Comparison of ENCODE assay signal across 8 cellular contexts in genomic region chr10:117216611-117217195, GRCh38. TPM values are rescaled to one million over a fixed set of nuclear protein-coding genes. Genes with fewer than 3 reads are reported as not detected.
DNase-seq lines count a peak whose midpoint lies in the region; TF ChIP-seq lines count a peak whose summit lies in the region.

No MANE protein-coding gene starts in this region.

- TF ChIP-seq CTCF in GM12801 (IDR thresholded peaks at IDR 0.05; ENCODE audit: extremely low read depth, insufficient read length) (peak; percentile 83), HEK293 (tag by site-specific recombination; IDR thresholded peaks at IDR 0.05) (peak; percentile 100), WERI-Rb-1 (IDR thresholded peaks at IDR 0.05; ENCODE audit: low read depth, low read length) (peak; percentile 100), mammary epithelial cell (conservative IDR thresholded peaks at IDR 0.05 in 1 of 2, IDR thresholded peaks at IDR 0.05 in 1 of 2; ENCODE audit: extremely low read depth in 1 of 2, insufficient read depth in 1 of 2, low read depth in 1 of 2, low read length in 2 of 2) (peak; percentile 85 to 100)

- no peaks in the 10 kb centered on the region for H3K9me3 ChIP-seq in HEK293 (ENCODE audit: control insufficient read depth, insufficient read depth, low read depth, low read length)
- H3K9me3 ChIP-seq in WERI-Rb-1 (ENCODE audit: severe bottlenecking): peaks cover 12% of the 10 kb centered on the region
- H3K9me3 ChIP-seq in mammary epithelial cell (replicated peaks; ENCODE audit: insufficient read depth, low read length): no peaks in the 10 kb centered on the region

- H3K36me3 ChIP-seq in HEK293 (ENCODE audit: control insufficient read depth in 2 of 2, insufficient read depth in 1 of 2, low read length in 2 of 2) (no peaks in the 10 kb centered on the region), WERI-Rb-1 (no peaks in the 10 kb centered on the region), mammary epithelial cell (ENCODE audit: insufficient read depth, low read length) (no peaks in the 10 kb centered on the region)

- H3K4me1 ChIP-seq in HEK293 (ENCODE audit: control insufficient read depth, insufficient read depth, low read length): peaks cover 3% of the 10 kb centered on the region; the same call in 1 of the 2 replicates
- peaks cover 18% of the 10 kb centered on the region for H3K4me1 ChIP-seq in mammary epithelial cell (ENCODE audit: insufficient read depth, low read length)

- H2AFZ ChIP-seq in mammary epithelial cell (ENCODE audit: low read depth, low read length): peak overlapping the region; percentile 97

- no peaks in the 10 kb centered on the region for H3K79me2 ChIP-seq in mammary epithelial cell (ENCODE audit: insufficient read depth, low read length)

- intact Hi-C loops in mammary epithelial cell (cut with micrococcal nuclease): loop anchor here (1.0 to 10.0 kb wide), 4 partner anchors 104 to 1028 kb away; partner anchors contain the start of gene PDZD8

- BruUV-seq in mammary epithelial cell (replicated peaks; lab: Mats Ljungman, UMichigan): no TSS peak

- DNase-seq in NAMALWA (ENCODE audit: low spot score): peak; percentile 64
- peak; percentile 77 for DNase-seq in WERI-Rb-1
- peak; percentile 59 for DNase-seq in mammary epithelial cell
- peak; percentile 63 for DNase-seq in inferior parietal cortex (ENCODE audit: extremely low spot score)
- peak; percentile 41 to 62 for DNase-seq in stimulated activated CD4-positive, alpha-beta T cell treated with anti-CD3 and anti-CD28 coated beads, Interleukin-12 subunit alpha, Interleukin-12 subunit beta, amount 100 ng/mL, for 24 hours (ENCODE audit: low read depth in 2 of 2)
- DNase-seq in cortex of kidney (lab: John Stamatoyannopoulos, UW): no peak

- in situ Hi-C loops in mammary epithelial cell (cut with MboI; ENCODE audit: low sequenced_read_pairs in 2 of 2): loop anchor here in 1 of 2 donors (5.0 to 25.0 kb wide), 2 partner anchors 101 to 1021 kb away; no protein-coding TSS in a partner anchor

- H3K27ac ChIP-seq in HEK293 (ENCODE audit: extremely low read depth, low read depth, low read length) (peak overlapping the region; percentile 34; the same call in 1 of the 2 replicates), WERI-Rb-1 (peak overlapping the region; percentile 33), mammary epithelial cell (ENCODE audit: insufficient read depth, low read depth, low read length) (no peak overlapping the region)

- POLR2A ChIA-PET in HEK293 (lab: Yijun Ruan, JAX): interaction anchor here (1.4 kb wide), 1 partner anchor 103 kb away, joined by 5 read pairs; no protein-coding TSS in a partner anchor

- peaks cover 74% of the 10 kb centered on the region for H3K27me3 ChIP-seq in WERI-Rb-1 (ENCODE audit: insufficient read depth, low read depth, severe bottlenecking)
- H3K27me3 ChIP-seq in mammary epithelial cell (ENCODE audit: insufficient read depth, low read length): no peaks in the 10 kb centered on the region

- H3K4me3 ChIP-seq in HEK293 (ENCODE audit: low read depth, low read length) (peak overlapping the region; percentile 34), WERI-Rb-1 (ENCODE audit: low read depth, low read length) (peak overlapping the region; percentile 55), mammary epithelial cell (replicated peaks in 1 of 3; ENCODE audit: insufficient read depth in 1 of 3, low read depth in 2 of 3, low read length in 3 of 3) (peak overlapping the region; percentile 51 to 68 (median 56))

- WGBS in mammary epithelial cell (ENCODE audit: low coverage, missing lambda C conversion rate): 17% methylated on average over 17 of the region's 52 CpGs

- dilution Hi-C loops in mammary epithelial cell (cut with HindIII; ENCODE audit: low sequenced_read_pairs): no loop called here

- H4K20me1 ChIP-seq in mammary epithelial cell (ENCODE audit: insufficient read depth, low read length): no peaks in the 10 kb centered on the region

- CTCF ChIA-PET in HEK293 (lab: Yijun Ruan, JAX) (interaction anchor here (0.6 to 4.9 kb wide), 71 partner anchors 10 to 1330 kb away, joined by 3 to 142 read pairs (median 5); no protein-coding TSS in a partner anchor), mammary epithelial cell (lab: Charles Lee; ENCODE audit: low non-redundant PET) (interaction anchor here (0.6 to 1.9 kb wide), 5 partner anchors 19 to 287 kb away, joined by 3 to 18 read pairs (median 10); no protein-coding TSS in a partner anchor)

- H3K4me2 ChIP-seq in mammary epithelial cell (ENCODE audit: insufficient read depth, low read depth, low read length): peak overlapping the region; percentile 98

- no peak overlapping the region for H3K9ac ChIP-seq in mammary epithelial cell (ENCODE audit: insufficient read depth, low read length)

TF ChIP-seq in HEK293, 187 proteins besides CTCF, POLR2A, EP300 and RAD21 (continues in another document):
- no peak for TF ChIP-seq ZNF280D (tag by site-specific recombination; IDR thresholded peaks at IDR 0.05)
- no peak for TF ChIP-seq ZNF202 (tag by site-specific recombination; IDR thresholded peaks at IDR 0.05; ENCODE audit: borderline replicate concordance)
- peak; percentile 40; the same call in 1 of the 2 replicates for TF ChIP-seq ZBTB17 (tag by site-specific recombination; IDR thresholded peaks at IDR 0.05)
- no peak for TF ChIP-seq ZNF112 (tag by site-specific recombination; IDR thresholded peaks at IDR 0.05)
- no peak for TF ChIP-seq SALL2 (tag by site-specific recombination; IDR thresholded peaks at IDR 0.05; ENCODE audit: borderline replicate concordance)
- TF ChIP-seq ZNF266 (tag by site-specific recombination; IDR thresholded peaks at IDR 0.05; ENCODE audit: low read depth): no peak
- TF ChIP-seq KLF17 (tag by site-specific recombination; IDR thresholded peaks at IDR 0.05): peak; percentile 55; the same call in 1 of the 2 replicates
- no peak for TF ChIP-seq GFI1B (tag by site-specific recombination; IDR thresholded peaks at IDR 0.05)
- TF ChIP-seq ZNF596 (tag by site-specific recombination; IDR thresholded peaks at IDR 0.05): no peak
- TF ChIP-seq KLF1 (tag by site-specific recombination; IDR thresholded peaks at IDR 0.05): 0 out of 2 replicates have a peak, but pooled peaks have one; percentile 36
- TF ChIP-seq ZNF391 (tag by site-specific recombination; IDR thresholded peaks at IDR 0.05; ENCODE audit: borderline replicate concordance, low read depth): peak; percentile 80; the same call in 1 of the 2 replicates
- no peak for TF ChIP-seq ZNF169 (tag by site-specific recombination; IDR thresholded peaks at IDR 0.05)
- no peak for TF ChIP-seq ZBTB21 (tag by site-specific recombination; IDR thresholded peaks at IDR 0.05)
- TF ChIP-seq PATZ1 (tag by site-specific recombination; IDR thresholded peaks at IDR 0.05): peak; percentile 77
- no peak for TF ChIP-seq ZNF175 (tag by site-specific recombination; IDR thresholded peaks at IDR 0.05)
- no peak for TF ChIP-seq KLF9 (tag by site-specific recombination; IDR thresholded peaks at IDR 0.05; ENCODE audit: low read depth)
- TF ChIP-seq ZNF677 (tag by site-specific recombination; IDR thresholded peaks at IDR 0.05): no peak; the same call in 1 of the 2 replicates

RNA-seq across cellular contexts. Expression of gene KCNK18, which starts 19.4 kb away (rescaled TPM):
- not detected for total RNA-seq in mammary epithelial cell
- polyA plus RNA-seq in mammary epithelial cell: not detected
- not detected for polyA minus RNA-seq in mammary epithelial cell

RNA-seq across cellular contexts. Expression of gene SLC18A2, which starts 24.2 kb away (rescaled TPM):
- total RNA-seq in mammary epithelial cell: under 1 TPM in 1 of 2 donors, not detected in 1; under 0.01 TPM
- not detected for polyA plus RNA-seq in mammary epithelial cell
- polyA minus RNA-seq in mammary epithelial cell: not detected
